In genomic region chr19:7673995-7674667, GRCh38 we compare ENCODE assay signal across 9 cellular contexts. TPM values are rescaled to one million over a fixed set of nuclear protein-coding genes. Genes with fewer than 3 reads are reported as not detected.
A peak's percentile ranks its signal among the peaks of the same experiment; 100 is the strongest.
DNase-seq lines count a peak whose midpoint lies in the region; ATAC-seq and TF ChIP-seq lines count a peak whose summit lies in the region.
"Had no signal": no experiment of that assay in that cellular context is flagged by ENCODE, and none has a peak within 500 bp of the region (broad histone marks: within the 10 kb centered on the region; RNA-seq: fewer than 3 reads in every experiment).

No MANE protein-coding gene starts in this region.

- peaks cover 6% of the 10 kb centered on the region; the same call in 1 of the 2 replicates for H3K4me1 ChIP-seq in ES-I3 (ENCODE audit: insufficient read depth, low read length)
- peaks cover 7 to 12% of the 10 kb centered on the region in 2 donors for H3K4me1 ChIP-seq in naive thymus-derived CD4-positive, alpha-beta T cell (ENCODE audit: control insufficient read depth in 2 of 2, insufficient read depth in 2 of 2, low read length in 2 of 2)

- H3K36me3 Mint-ChIP-seq in naive thymus-derived CD4-positive, alpha-beta T cell = no peaks in the 10 kb centered on the region
- H3K36me3 Mint-ChIP-seq: memory B cell had no signal

- DNase-seq in Kasumi-1 (lab: John Stamatoyannopoulos, UW) (peak; percentile 47 to 51), SIG-M5 (lab: John Stamatoyannopoulos, UW) (peak; percentile 86), epidermal melanocyte (ENCODE audit: insufficient read length, low spot score) (peak; percentile 72)
- no peak for DNase-seq in naive thymus-derived CD4-positive, alpha-beta T cell

- no peak overlapping the region for H3K27ac ChIP-seq in naive thymus-derived CD4-positive, alpha-beta T cell (ENCODE audit: low read depth, low read length)

- H3K4me3 ChIP-seq in naive thymus-derived CD4-positive, alpha-beta T cell (ENCODE audit: low read length) = no peak overlapping the region

- peaks cover 0 to 6% of the 10 kb centered on the region in 2 donors for H3K27me3 ChIP-seq in naive thymus-derived CD4-positive, alpha-beta T cell (ENCODE audit: control insufficient read depth in 2 of 2, insufficient read depth in 2 of 2, low read length in 2 of 2)

- intact Hi-C loops in naive thymus-derived CD4-positive, alpha-beta T cell (cut with micrococcal nuclease) = no loop called here

- POLR2A ChIA-PET in naive thymus-derived CD4-positive, alpha-beta T cell (lab: Charles Lee) = no interaction called here

- H3K9me3 Mint-ChIP-seq in naive thymus-derived CD4-positive, alpha-beta T cell = no peaks in the 10 kb centered on the region

- CTCF ChIA-PET in naive thymus-derived CD4-positive, alpha-beta T cell (lab: Charles Lee) = interaction anchor here (0.9 kb wide), 1 partner anchor 19 kb away, joined by 4 read pairs; no protein-coding TSS in a partner anchor

- TF ChIP-seq POLR2A in GM18505 (IDR thresholded peaks at IDR 0.05; ENCODE audit: borderline replicate concordance, extremely low read depth, insufficient read depth, insufficient read length) = no peak

- peaks cover 18 to 56% (median 30%) of the 10 kb centered on the region in 5 donors for H3K27me3 Mint-ChIP-seq in naive thymus-derived CD4-positive, alpha-beta T cell

- peak overlapping the region in 1 of 9 donors; percentile 12 for H3K27ac Mint-ChIP-seq in naive thymus-derived CD4-positive, alpha-beta T cell
- H3K27ac Mint-ChIP-seq: memory B cell had no signal

- peak overlapping the region; percentile 19; the same call in 1 of the 2 replicates for H3K9ac ChIP-seq in ES-I3 (ENCODE audit: low read depth, low read length)

- peak; percentile 77 for ATAC-seq in naive thymus-derived CD4-positive, alpha-beta T cell
- ATAC-seq in HG02973 (IDR thresholded peaks at IDR 0.05; ENCODE audit: unreplicated experiment) = no peak
- no peak for ATAC-seq in GM21576 (IDR thresholded peaks at IDR 0.05; ENCODE audit: unreplicated experiment)
- ATAC-seq in GM18505 (IDR thresholded peaks at IDR 0.05; ENCODE audit: unreplicated experiment) = no peak

- H3K4me3 Mint-ChIP-seq in naive thymus-derived CD4-positive, alpha-beta T cell = no peak overlapping the region
- H3K4me3 Mint-ChIP-seq: memory B cell had no signal

- H3K9me3 ChIP-seq in ES-I3 (ENCODE audit: control insufficient read depth, insufficient read depth, low read length) = no peaks in the 10 kb centered on the region
- no peaks in the 10 kb centered on the region for H3K9me3 ChIP-seq in naive thymus-derived CD4-positive, alpha-beta T cell (ENCODE audit: control insufficient read depth in 2 of 3, low read length in 3 of 3)

- H3K36me3 ChIP-seq in ES-I3 (ENCODE audit: insufficient read depth, low read length) = no peaks in the 10 kb centered on the region
- H3K36me3 ChIP-seq in naive thymus-derived CD4-positive, alpha-beta T cell (ENCODE audit: control insufficient read depth in 2 of 3, insufficient read depth in 3 of 3, low read length in 3 of 3) = no peaks in the 10 kb centered on the region

- H3K4me1 Mint-ChIP-seq in naive thymus-derived CD4-positive, alpha-beta T cell = peaks cover 26 to 47% (median 34%) of the 10 kb centered on the region in 7 donors

RNA-seq across cellular contexts. Expression of gene MCEMP1, which starts 2.8 kb away (rescaled TPM):
- total RNA-seq in naive thymus-derived CD4-positive, alpha-beta T cell = 10 to 100 TPM in 1 of 5 experiments, 1 to 10 TPM in 1, not detected in 3; 1.2 to 12.3 TPM
- not detected for polyA plus RNA-seq in naive thymus-derived CD4-positive, alpha-beta T cell

RNA-seq across cellular contexts. Expression of gene RETN, which starts 5.3 kb away (rescaled TPM):
- total RNA-seq in naive thymus-derived CD4-positive, alpha-beta T cell = 1 to 10 TPM in 1 of 5 experiments, not detected in 4; 3.4 TPM
- not detected for polyA plus RNA-seq in naive thymus-derived CD4-positive, alpha-beta T cell

RNA-seq across cellular contexts. Expression of gene TRAPPC5, which starts 6.5 kb away (rescaled TPM):
- total RNA-seq in naive thymus-derived CD4-positive, alpha-beta T cell = 10 to 100 TPM; 43.7 to 79.3 (median 75.4) TPM
- polyA plus RNA-seq in naive thymus-derived CD4-positive, alpha-beta T cell = 100 to 1,000 TPM; 165 to 191 TPM

RNA-seq across cellular contexts. Expression of gene FCER2, which starts 27.8 kb away (rescaled TPM):
- 1 to 10 TPM in 2 of 5 experiments, under 1 TPM in 1, not detected in 2; 0.32 to 3.8 (median 1.3) TPM for total RNA-seq in naive thymus-derived CD4-positive, alpha-beta T cell
- polyA plus RNA-seq in naive thymus-derived CD4-positive, alpha-beta T cell = under 1 TPM; 0.48 to 0.52 TPM

RNA-seq across cellular contexts. Expression of gene STXBP2, which starts 37.2 kb away (rescaled TPM):
- 100 to 1,000 TPM; 158 to 411 (median 187) TPM for total RNA-seq in naive thymus-derived CD4-positive, alpha-beta T cell
- polyA plus RNA-seq in naive thymus-derived CD4-positive, alpha-beta T cell = 10 to 100 TPM; 52.8 to 61.1 TPM

Comparison
In these comparisons a context has a peak if more than half of its experiments do, and no peak if none do; other contexts are left out.
1. DNase-seq: peak in Kasumi-1 (2 of 2), SIG-M5 (single experiment) and epidermal melanocyte (single experiment); none in naive thymus-derived CD4-positive, alpha-beta T cell (0 of 9).